Comparison of ENCODE assay signal across 8 cellular contexts in genomic region chr7:87148332-87148955, GRCh38. TPM values are rescaled to one million over a fixed set of nuclear protein-coding genes. Genes with fewer than 3 reads are reported as not detected.
DNase-seq lines count a peak whose midpoint lies in the region; ATAC-seq and TF ChIP-seq lines count a peak whose summit lies in the region.

No MANE protein-coding gene starts in this region.

- H3K4me3 ChIP-seq in A673 (ENCODE audit: low read depth, low read length, poor library complexity, severe bottlenecking) = no peak overlapping the region
- H3K4me3 ChIP-seq in GM06990 (replicated peaks; ENCODE audit: low read depth, low read length) = no peak overlapping the region
- no peak overlapping the region for H3K4me3 ChIP-seq in OCI-LY3 (ENCODE audit: low read length)
- no peak overlapping the region for H3K4me3 ChIP-seq in fibroblast of lung (replicated peaks in 1 of 4; ENCODE audit: control extremely low read depth in 1 of 4, insufficient read depth in 1 of 4, low read depth in 3 of 4, low read length in 4 of 4)
- no peak overlapping the region for H3K4me3 ChIP-seq in upper lobe of right lung

- BruUV-seq in A673 (replicated peaks; lab: Mats Ljungman, UMichigan) = no TSS peak

- H3K27ac ChIP-seq in A673 (ENCODE audit: low read depth, low read length, poor library complexity, severe bottlenecking) = no peak overlapping the region
- no peak overlapping the region for H3K27ac ChIP-seq in OCI-LY3 (ENCODE audit: low read length)
- no peak overlapping the region for H3K27ac ChIP-seq in fibroblast of lung (ENCODE audit: insufficient read depth, low read length)
- no peak overlapping the region for H3K27ac ChIP-seq in upper lobe of right lung

- intact Hi-C loops in A673 (cut with micrococcal nuclease; ENCODE audit: unreplicated experiment) (loop anchor here (1.0 kb wide), 1 partner anchor 209 kb away; no protein-coding TSS in a partner anchor), upper lobe of right lung (cut with DNase I) (loop anchor here (10.0 kb wide), 1 partner anchor 214 kb away; no protein-coding TSS in a partner anchor)

- CTCF ChIA-PET in A673 (lab: Charles Lee) = interaction anchor here (0.6 to 1.5 kb wide), 4 partner anchors 36 to 427 kb away, joined by 3 to 7 read pairs (median 5); no protein-coding TSS in a partner anchor

- H3K9me3 ChIP-seq in A673 (ENCODE audit: low read depth, low read length, poor library complexity, severe bottlenecking) (no peaks in the 10 kb centered on the region), OCI-LY3 (ENCODE audit: insufficient read depth, low read length) (no peaks in the 10 kb centered on the region), fibroblast of lung (ENCODE audit: control insufficient read depth, insufficient read depth, low read depth, low read length) (no peaks in the 10 kb centered on the region), upper lobe of right lung (no peaks in the 10 kb centered on the region)

- TF ChIP-seq CTCF in A673 (conservative IDR thresholded peaks at IDR 0.05; ENCODE audit: low read depth, low read length) (peak; percentile 63), GM06990 (IDR thresholded peaks at IDR 0.05; ENCODE audit: insufficient read depth, low read length, poor library complexity, severe bottlenecking) (peak; percentile 64), OCI-LY3 (IDR thresholded peaks at IDR 0.05; ENCODE audit: low read depth, low read length) (peak; percentile 78), fibroblast of lung (conservative IDR thresholded peaks at IDR 0.05 in 1 of 2, IDR thresholded peaks at IDR 0.05 in 1 of 2; ENCODE audit: low read depth in 1 of 2, low read length in 2 of 2) (peak; percentile 47 to 56), upper lobe of right lung (IDR thresholded peaks at IDR 0.05) (peak; percentile 62)

- ATAC-seq in upper lobe of right lung (no peak), HG03565 (IDR thresholded peaks at IDR 0.05; ENCODE audit: unreplicated experiment) (no peak)

- H3K4me1 ChIP-seq in A673 (ENCODE audit: insufficient read depth, low read length, poor library complexity, severe bottlenecking) (no peaks in the 10 kb centered on the region), OCI-LY3 (ENCODE audit: low read length) (peaks cover 21% of the 10 kb centered on the region), fibroblast of lung (ENCODE audit: control insufficient read depth, extremely low read depth, insufficient read depth, low read length) (peaks cover 2% of the 10 kb centered on the region), upper lobe of right lung (peaks cover 10% of the 10 kb centered on the region)

- H3K36me3 ChIP-seq in A673 (ENCODE audit: insufficient read depth, low read length, poor library complexity, severe bottlenecking) (no peaks in the 10 kb centered on the region), GM06990 (ENCODE audit: control insufficient read depth, insufficient read depth, low read length) (no peaks in the 10 kb centered on the region), OCI-LY3 (replicated peaks; ENCODE audit: low read depth, low read length) (no peaks in the 10 kb centered on the region), fibroblast of lung (ENCODE audit: control insufficient read depth, insufficient read depth, low read length) (no peaks in the 10 kb centered on the region), upper lobe of right lung (no peaks in the 10 kb centered on the region)

- DNase-seq in A673 (ENCODE audit: low spot score) (peak; percentile 51), GM06990 (ENCODE audit: extremely low read depth, insufficient read length) (no peak), fibroblast of lung (ENCODE audit: low read depth in 2 of 2) (peak; percentile 5 to 67), upper lobe of right lung (no peak)
- no peak for DNase-seq in activated CD4-positive, alpha-beta T cell treated with anti-CD3 and anti-CD28 coated beads for 4 hours
- no peak for DNase-seq in stimulated activated CD4-positive, alpha-beta T cell treated with anti-CD3 and anti-CD28 coated beads, Interleukin-2, amount 100 ng/mL, for 48 hours

- H3K79me2 ChIP-seq in OCI-LY3 (ENCODE audit: low read length) (peaks cover 12% of the 10 kb centered on the region), fibroblast of lung (ENCODE audit: control insufficient read depth, insufficient read depth, low read length) (peaks cover 6% of the 10 kb centered on the region)

- H4K20me1 ChIP-seq in OCI-LY3 (ENCODE audit: insufficient read depth, low read length) (peaks cover 3% of the 10 kb centered on the region), fibroblast of lung (ENCODE audit: control insufficient read depth, extremely low read depth, insufficient read depth, low read length) (no peaks in the 10 kb centered on the region)

- H3K4me2 ChIP-seq in OCI-LY3 (ENCODE audit: low read length) = no peak overlapping the region
- H3K4me2 ChIP-seq in fibroblast of lung (ENCODE audit: extremely low read depth, insufficient read depth, low read length) = no peak overlapping the region

- H2AFZ ChIP-seq in OCI-LY3 (ENCODE audit: low read depth, low read length) (no peak overlapping the region), fibroblast of lung (ENCODE audit: low read length) (no peak overlapping the region)

- H3K27me3 ChIP-seq in A673 (replicated peaks; ENCODE audit: insufficient read depth, low read depth, low read length, poor library complexity) = no peaks in the 10 kb centered on the region
- H3K27me3 ChIP-seq in GM06990 (replicated peaks; ENCODE audit: control insufficient read depth, insufficient read depth, low read length) = no peaks in the 10 kb centered on the region
- H3K27me3 ChIP-seq in OCI-LY3 (ENCODE audit: low read depth, low read length) = no peaks in the 10 kb centered on the region
- no peaks in the 10 kb centered on the region for H3K27me3 ChIP-seq in fibroblast of lung (ENCODE audit: control insufficient read depth, insufficient read depth, low read length)
- H3K27me3 ChIP-seq in upper lobe of right lung = no peaks in the 10 kb centered on the region

- POLR2A ChIA-PET in A673 (lab: Charles Lee; ENCODE audit: low non-redundant PET) = no interaction called here

- H3K9ac ChIP-seq in OCI-LY3 (ENCODE audit: low read length) = no peak overlapping the region
- no peak overlapping the region for H3K9ac ChIP-seq in fibroblast of lung (ENCODE audit: insufficient read depth, low read length)

RNA-seq across cellular contexts. Expression of gene DMTF1, which starts 3.8 kb away (rescaled TPM):
- total RNA-seq in A673 (2021) (90.5 and 94.3 TPM in 2 replicates), fibroblast of lung (59.8 and 97.1 TPM in 2 replicates), upper lobe of right lung (82.8 TPM)
- 39.6 and 51.6 TPM in 2 replicates for polyA plus RNA-seq in fibroblast of lung
- polyA plus RNA-seq in fibroblast of lung (2012) = 14.7 and 19.4 TPM in 2 replicates
- polyA minus RNA-seq in fibroblast of lung (ENCODE audit: low replicate concordance) = 13.7 and 20.8 TPM in 2 replicates

Comparison
In these comparisons a context has a peak if more than half of its experiments do, and no peak if none do; other contexts are left out.
1. DNase-seq: peak in A673 (single experiment) and fibroblast of lung (2 of 2); none in GM06990 (single experiment), upper lobe of right lung (single experiment), activated CD4-positive, alpha-beta T cell treated with anti-CD3 and anti-CD28 coated beads for 4 hours (0 of 2) and stimulated activated CD4-positive, alpha-beta T cell treated with anti-CD3 and anti-CD28 coated beads, Interleukin-2, amount 100 ng/mL, for 48 hours (0 of 2).
2. Peak in every context shown above with its lines, with median percentiles within 50 percentile points of each other: CTCF ChIP-seq.